ENCODE assay signal across 22 cellular contexts in genomic region chr13:112776971-112777370, GRCh38.
"Had no signal": no experiment of that assay in that cellular context is flagged by ENCODE, and none has a peak within 500 bp of the region (broad histone marks: within the 10 kb centered on the region; RNA-seq: fewer than 3 reads in every experiment).

No MANE protein-coding gene starts in this region.

- H3K27ac ChIP-seq: SK-N-MC had no signal

- DNase-seq: activated CD4-positive, alpha-beta T cell treated with anti-CD3 and anti-CD28 coated beads for 48 hours; activated CD4-positive, alpha-beta T cell treated with anti-CD3 and anti-CD28 coated beads, Interleukin-2, amount 50 U/mL, for 48 hours; activated CD4-positive, CD25-positive, alpha-beta regulatory T cell treated with anti-CD3 and anti-CD28 coated beads, Interleukin-2, amount 50 U/mL, for 72 hours; activated CD8-positive, alpha-beta memory T cell treated with anti-CD3 and anti-CD28 coated beads, Interleukin-2, amount 10 ng/mL, durations not matched to agents 7 days and 5 days; activated gamma-delta T cell treated with Interleukin-2 at 50 U/mL for 16 hours; activated naive CD4-positive, alpha-beta T cell treated with anti-CD3 and anti-CD28 coated beads, Interleukin-2, amount 10 ng/mL, durations not matched to agents 7 days and 5 days; activated naive CD8-positive, alpha-beta T cell treated with anti-CD3 and anti-CD28 coated beads for 36 hours; activated T-cell treated with anti-CD3 and anti-CD28 coated beads, Interleukin-2, amount 50 U/mL, for 24 hours; cerebellar nuclear complex; KG1; NCI-H1092; NCI-H1417 treated with DMSO at 0.1 percent for 48 hours; NCI-H1694; NCI-H2029; NCI-H2107; NCI-H2171 treated with DMSO at 0.1 percent for 48 hours; NCI-H226; NCI-H526; NCI-H82; SIG-M5; SW 1271 had no signal

- H3K4me3 ChIP-seq: SK-N-MC had no signal

- ATAC-seq: activated CD8-positive, alpha-beta memory T cell treated with anti-CD3 and anti-CD28 coated beads, Interleukin-2, amount 10 ng/mL, durations not matched to agents 7 days and 5 days had no signal
